8 cellular contexts compared by ENCODE assay signal in genomic region chr2:240136013-240136670, GRCh38. TPM values are rescaled to one million over a fixed set of nuclear protein-coding genes. Genes with fewer than 3 reads are reported as not detected.
DNase-seq lines count a peak whose midpoint lies in the region; ATAC-seq and TF ChIP-seq lines count a peak whose summit lies in the region.

Gene COPS9, minus strand, starts transcription at chr2:240136305. Its CDS starts 21 bp downstream, at chr2:240136284.

- under 1% methylated on average over 79 of the region's 79 CpGs for WGBS in HUES64

- H3K27ac ChIP-seq in HUES64 (ENCODE audit: low read depth, low read length), result no peak within 1 kb of the TSS
- peak within 1 kb of the TSS; percentile 9 to 13 for H3K27ac ChIP-seq in mucosa of rectum (ENCODE audit: low read depth in 2 of 2, low read length in 2 of 2)

- peak within 1 kb of the TSS; percentile 97 for H3K9ac ChIP-seq in HUES64 (ENCODE audit: low read depth, low read length)
- H3K9ac ChIP-seq in mucosa of rectum (ENCODE audit: low read depth in 1 of 2, low read length in 2 of 2), result peak within 1 kb of the TSS; percentile 80 to 86

- no peak for TF ChIP-seq CTCF in epithelial cell of proximal tubule (conservative IDR thresholded peaks at IDR 0.05; ENCODE audit: low read depth, low read length)

- H3K4me1 ChIP-seq in HUES64 (ENCODE audit: insufficient read depth, low read length) (peaks cover 17% of the 10 kb centered on the region), mucosa of rectum (ENCODE audit: control insufficient read depth in 2 of 2, insufficient read depth in 2 of 2, low read length in 2 of 2) (peaks cover 10 to 14% of the 10 kb centered on the region in 2 donors)

- no peaks in the 10 kb centered on the region for H3K9me3 ChIP-seq in HUES64 (ENCODE audit: insufficient read depth, low read depth, low read length)
- no peaks in the 10 kb centered on the region for H3K9me3 ChIP-seq in mucosa of rectum (ENCODE audit: control insufficient read depth in 2 of 2, low read length in 2 of 2)

- H3K4me3 ChIP-seq in HUES64 (ENCODE audit: low read length) (peak within 1 kb of the TSS; percentile 90), epithelial cell of proximal tubule (ENCODE audit: low read depth, low read length) (peak within 1 kb of the TSS; percentile 78), mucosa of rectum (ENCODE audit: low read length in 2 of 2) (peak within 1 kb of the TSS; percentile 84 to 89)

- H3K27me3 ChIP-seq in HUES64 (ENCODE audit: insufficient read depth, low read length), result peaks cover 11% of the 10 kb centered on the region
- H3K27me3 ChIP-seq in mucosa of rectum (ENCODE audit: control insufficient read depth in 2 of 2, insufficient read depth in 2 of 2, low read length in 2 of 2), result no peaks in the 10 kb centered on the region

- peaks cover 30% of the 10 kb centered on the region for H3K36me3 ChIP-seq in HUES64 (ENCODE audit: insufficient read depth, low read length)
- H3K36me3 ChIP-seq in mucosa of rectum (ENCODE audit: control insufficient read depth in 2 of 2, insufficient read depth in 2 of 2, low read length in 2 of 2), result peaks cover 21 to 22% of the 10 kb centered on the region in 2 donors

- peak; percentile 90 for ATAC-seq in GM21447 (IDR thresholded peaks at IDR 0.05; ENCODE audit: unreplicated experiment)

- peak; percentile 96 for DNase-seq in D341Med (ENCODE audit: low spot score)
- DNase-seq in OCI-M2 (lab: John Stamatoyannopoulos, UW; ENCODE audit: unreplicated experiment), result peak; percentile 1
- DNase-seq in activated T-cell treated with anti-CD3 and anti-CD28 coated beads for 48 hours (ENCODE audit: low read depth), result peak; percentile 87
- DNase-seq in epithelial cell of proximal tubule (ENCODE audit: low read depth), result peak; percentile 7
- DNase-seq in stimulated activated CD8-positive, alpha-beta memory T cell treated with anti-CD3 and anti-CD28 coated beads, Interleukin-4, amount 100 ng/mL, for 24 hours (ENCODE audit: low read depth), result peak; percentile 80

RNA-seq across cellular contexts. Expression of gene COPS9, which starts in this region (rescaled TPM):
- polyA plus RNA-seq in HUES64 (2013, experiment 1 of 2), result 191 TPM
- 179 TPM for polyA plus RNA-seq in HUES64 (2013, experiment 2 of 2)
- 274 and 409 TPM in 2 replicates for total RNA-seq in epithelial cell of proximal tubule

Comparison
In these comparisons a context has a peak if more than half of its experiments do, and no peak if none do; other contexts are left out.
1. DNase-seq: peak in every context shown above with its lines; median percentile 96 in D341Med; 87 in activated T-cell treated with anti-CD3 and anti-CD28 coated beads for 48 hours; 80 in stimulated activated CD8-positive, alpha-beta memory T cell treated with anti-CD3 and anti-CD28 coated beads, Interleukin-4, amount 100 ng/mL, for 24 hours; 7 in epithelial cell of proximal tubule; 1 in OCI-M2.